In the genomic region with DNA sequence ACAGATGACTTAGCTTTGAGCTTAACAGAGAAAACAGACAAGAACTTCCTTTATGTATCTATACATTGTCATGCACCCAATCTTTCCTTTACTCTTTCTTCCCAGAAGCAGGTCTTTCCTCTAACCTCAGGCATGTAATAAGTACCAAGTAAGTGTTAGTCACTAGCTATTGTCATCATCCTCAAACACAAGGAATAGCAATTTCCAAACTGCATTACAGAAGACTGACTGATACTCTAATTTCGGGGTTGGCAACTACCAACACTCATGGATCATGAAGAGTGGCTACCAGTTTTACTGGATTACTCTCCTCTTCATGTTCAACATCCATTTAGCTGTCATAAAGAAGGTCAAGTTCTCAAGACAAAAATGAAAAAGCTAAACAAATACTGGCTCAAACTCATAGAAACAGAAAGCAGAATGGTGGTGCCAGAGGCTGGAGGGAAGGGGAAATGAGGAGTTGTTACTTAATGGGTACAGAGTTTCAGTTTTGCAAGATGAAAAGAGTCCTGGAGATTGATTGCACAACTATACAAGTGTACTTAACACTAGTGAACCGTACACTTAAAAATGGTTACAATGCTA, we compare ENCODE assay signal across 1 cellular context.
TF ChIP-seq lines count a peak whose summit lies in the region.

No MANE protein-coding gene starts in this region.

TF ChIP-seq in GM12878, 131 proteins besides CTCF, POLR2A, EP300 and RAD21 (continued from another document):
- TF ChIP-seq, protein P1, sequence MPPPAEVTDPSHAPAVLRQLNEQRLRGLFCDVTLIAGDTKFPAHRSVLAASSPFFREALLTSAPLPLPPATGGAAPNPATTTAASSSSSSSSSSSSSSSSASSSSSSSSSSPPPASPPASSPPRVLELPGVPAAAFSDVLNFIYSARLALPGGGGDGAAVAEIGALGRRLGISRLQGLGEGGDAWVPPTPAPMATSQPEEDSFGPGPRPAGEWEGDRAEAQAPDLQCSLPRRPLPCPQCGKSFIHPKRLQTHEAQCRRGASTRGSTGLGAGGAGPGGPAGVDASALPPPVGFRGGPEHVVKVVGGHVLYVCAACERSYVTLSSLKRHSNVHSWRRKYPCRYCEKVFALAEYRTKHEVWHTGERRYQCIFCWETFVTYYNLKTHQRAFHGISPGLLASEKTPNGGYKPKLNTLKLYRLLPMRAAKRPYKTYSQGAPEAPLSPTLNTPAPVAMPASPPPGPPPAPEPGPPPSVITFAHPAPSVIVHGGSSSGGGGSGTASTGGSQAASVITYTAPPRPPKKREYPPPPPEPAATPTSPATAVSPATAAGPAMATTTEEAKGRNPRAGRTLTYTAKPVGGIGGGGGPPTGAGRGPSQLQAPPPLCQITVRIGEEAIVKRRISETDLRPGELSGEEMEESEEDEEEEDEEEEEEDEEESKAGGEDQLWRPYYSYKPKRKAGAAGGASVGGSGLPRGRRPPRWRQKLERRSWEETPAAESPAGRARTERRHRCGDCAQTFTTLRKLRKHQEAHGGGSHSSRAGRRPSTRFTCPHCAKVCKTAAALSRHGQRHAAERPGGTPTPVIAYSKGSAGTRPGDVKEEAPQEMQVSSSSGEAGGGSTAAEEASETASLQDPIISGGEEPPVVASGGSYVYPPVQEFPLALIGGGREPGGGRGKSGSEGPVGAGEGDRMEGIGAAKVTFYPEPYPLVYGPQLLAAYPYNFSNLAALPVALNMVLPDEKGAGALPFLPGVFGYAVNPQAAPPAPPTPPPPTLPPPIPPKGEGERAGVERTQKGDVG (CRISPR knock-in tag; IDR thresholded peaks at IDR 0.05), result no peak
- TF ChIP-seq RFX5 (IDR thresholded peaks at IDR 0.05; ENCODE audit: low read depth, low read length) (no peak), CREB1 (IDR thresholded peaks at IDR 0.05; ENCODE audit: low read depth) (no peak), POU2F2 (IDR thresholded peaks at IDR 0.05; ENCODE audit: borderline replicate concordance, low read depth, low read length) (no peak), EGR1 (IDR thresholded peaks at IDR 0.05; ENCODE audit: borderline replicate concordance in 1 of 2, low read depth in 2 of 2, low read length in 2 of 2) (no peak), SRF (IDR thresholded peaks at IDR 0.05; ENCODE audit: low read depth in 2 of 2, low read length in 2 of 2) (no peak), PAX8 (IDR thresholded peaks at IDR 0.05) (no peak)
- TF ChIP-seq, protein P2, sequence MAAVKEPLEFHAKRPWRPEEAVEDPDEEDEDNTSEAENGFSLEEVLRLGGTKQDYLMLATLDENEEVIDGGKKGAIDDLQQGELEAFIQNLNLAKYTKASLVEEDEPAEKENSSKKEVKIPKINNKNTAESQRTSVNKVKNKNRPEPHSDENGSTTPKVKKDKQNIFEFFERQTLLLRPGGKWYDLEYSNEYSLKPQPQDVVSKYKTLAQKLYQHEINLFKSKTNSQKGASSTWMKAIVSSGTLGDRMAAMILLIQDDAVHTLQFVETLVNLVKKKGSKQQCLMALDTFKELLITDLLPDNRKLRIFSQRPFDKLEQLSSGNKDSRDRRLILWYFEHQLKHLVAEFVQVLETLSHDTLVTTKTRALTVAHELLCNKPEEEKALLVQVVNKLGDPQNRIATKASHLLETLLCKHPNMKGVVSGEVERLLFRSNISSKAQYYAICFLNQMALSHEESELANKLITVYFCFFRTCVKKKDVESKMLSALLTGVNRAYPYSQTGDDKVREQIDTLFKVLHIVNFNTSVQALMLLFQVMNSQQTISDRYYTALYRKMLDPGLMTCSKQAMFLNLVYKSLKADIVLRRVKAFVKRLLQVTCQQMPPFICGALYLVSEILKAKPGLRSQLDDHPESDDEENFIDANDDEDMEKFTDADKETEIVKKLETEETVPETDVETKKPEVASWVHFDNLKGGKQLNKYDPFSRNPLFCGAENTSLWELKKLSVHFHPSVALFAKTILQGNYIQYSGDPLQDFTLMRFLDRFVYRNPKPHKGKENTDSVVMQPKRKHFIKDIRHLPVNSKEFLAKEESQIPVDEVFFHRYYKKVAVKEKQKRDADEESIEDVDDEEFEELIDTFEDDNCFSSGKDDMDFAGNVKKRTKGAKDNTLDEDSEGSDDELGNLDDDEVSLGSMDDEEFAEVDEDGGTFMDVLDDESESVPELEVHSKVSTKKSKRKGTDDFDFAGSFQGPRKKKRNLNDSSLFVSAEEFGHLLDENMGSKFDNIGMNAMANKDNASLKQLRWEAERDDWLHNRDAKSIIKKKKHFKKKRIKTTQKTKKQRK (IDR thresholded peaks at IDR 0.05; ENCODE audit: low read depth, low read length), result no peak
